In genomic region chr9:93493949-93494348, GRCh38 we compare ENCODE assay signal across 15 cellular contexts. TPM values are rescaled to one million over a fixed set of nuclear protein-coding genes. Genes with fewer than 3 reads are reported as not detected.
A peak's percentile ranks its signal among the peaks of the same experiment; 100 is the strongest.
DNase-seq lines count a peak whose midpoint lies in the region; ATAC-seq, FAIRE-seq and TF ChIP-seq lines count a peak whose summit lies in the region.
"Had no signal": no experiment of that assay in that cellular context is flagged by ENCODE, and none has a peak within 500 bp of the region (broad histone marks: within the 10 kb centered on the region; RNA-seq: fewer than 3 reads in every experiment).

No MANE protein-coding gene starts in this region.

- TF ChIP-seq CTCF in C4-2B (conservative IDR thresholded peaks at IDR 0.05), result no peak
- no peak for TF ChIP-seq CTCF in right lobe of liver (IDR thresholded peaks at IDR 0.05)

- H3K9me3 ChIP-seq in right lobe of liver (no peaks in the 10 kb centered on the region), small intestine (ENCODE audit: control insufficient read depth, low read depth) (no peaks in the 10 kb centered on the region)
- H3K9me3 ChIP-seq: HAP-1 had no signal

- intact Hi-C loops in left colon (cut with DNase I, micrococcal nuclease), result no loop called here
- intact Hi-C loops in right lobe of liver (cut with DNase I), result no loop called here

- TF ChIP-seq POLR2A in right lobe of liver (IDR thresholded peaks at IDR 0.05), result no peak

- H3K36me3 ChIP-seq in right lobe of liver (peaks cover 0 to 20% (median 4%) of the 10 kb centered on the region in 4 donors), small intestine (ENCODE audit: control insufficient read depth in 2 of 2, insufficient read depth in 2 of 2, low read length in 2 of 2) (peaks cover 8% of the 10 kb centered on the region in 2 donors)

- H3K27ac ChIP-seq in C4-2B (peak overlapping the region; percentile 10; the same call in 1 of the 2 replicates), right lobe of liver (peak overlapping the region in 1 of 3 donors; percentile 44), small intestine (ENCODE audit: low read depth in 1 of 2, low read length in 1 of 2) (no peak overlapping the region)
- H3K27ac ChIP-seq: GM23248 had no signal

- 55% methylated on average over 7 of the region's 12 CpGs for WGBS in right lobe of liver (ENCODE audit: insufficient coverage, low coverage, low lambda C conversion rate, missing lambda C conversion rate)
- WGBS in small intestine, 3 donors, result 70 to 80% (median 79%) methylated on average over 12 of the region's 12 CpGs

- FAIRE-seq in small intestine (lab: Jason Lieb, UNC) (no peak), HTR-8/SVneo (lab: Jason Lieb, UNC) (no peak)

- H3K4me3 ChIP-seq in right lobe of liver, result no peak overlapping the region
- H3K4me3 ChIP-seq in small intestine (ENCODE audit: low read depth in 1 of 2, low read length in 2 of 2), result no peak overlapping the region
- H3K4me3 ChIP-seq: GM23248, HAP-1 had no signal

- H3K27me3 ChIP-seq in right lobe of liver (no peaks in the 10 kb centered on the region), small intestine (ENCODE audit: control insufficient read depth in 2 of 2, insufficient read depth in 2 of 2, low read length in 2 of 2) (no peaks in the 10 kb centered on the region)

- ATAC-seq in left colon (peak; percentile 44), right lobe of liver (peak; percentile 69 to 93 (median 77)), GM19455 (IDR thresholded peaks at IDR 0.05; ENCODE audit: unreplicated experiment) (no peak), GM18870 (IDR thresholded peaks at IDR 0.05; ENCODE audit: unreplicated experiment) (no peak)

- H3K4me1 ChIP-seq in right lobe of liver (peaks cover 0 to 23% (median 4%) of the 10 kb centered on the region in 4 donors), small intestine (ENCODE audit: control insufficient read depth in 2 of 2, insufficient read depth in 1 of 2, low read depth in 1 of 2, low read length in 1 of 2) (no peaks in the 10 kb centered on the region)
- H3K4me1 ChIP-seq: HAP-1 had no signal

- DNase-seq in left colon (no peak), right lobe of liver (no peak), small intestine (peak; percentile 60), HTR-8/SVneo (ENCODE audit: insufficient read length, low spot score) (no peak)
- no peak for DNase-seq in stimulated activated CD4-positive, alpha-beta T cell treated with anti-CD3 and anti-CD28 coated beads, Interleukin-12 subunit alpha, Interleukin-12 subunit beta, amount 100 ng/mL, for 4 hours
- DNase-seq: CD4-positive, alpha-beta memory T cell; DMS153; DMS79; GDM1; GM23248; KG1 had no signal

RNA-seq across cellular contexts. Expression of gene FAM120AOS, which starts 40.6 kb away (rescaled TPM):
- total RNA-seq in left colon (10 to 100 TPM; 65.8 to 93.3 TPM), right lobe of liver (10 to 100 TPM; 14.4 to 20.8 (median 17.9) TPM)
- 10 to 100 TPM; 29.7 to 32.7 (median 31.3) TPM for polyA plus RNA-seq in small intestine

RNA-seq across cellular contexts. Expression of gene FAM120A, which starts 42.5 kb away (rescaled TPM):
- total RNA-seq in left colon, result 100 to 1,000 TPM; 179 to 214 TPM
- total RNA-seq in right lobe of liver, result 10 to 100 TPM; 61.9 to 92.1 (median 76.0) TPM
- polyA plus RNA-seq in small intestine, result 10 to 100 TPM; 36.2 to 82.9 (median 48.3) TPM

Comparison
In these comparisons a context has a peak if more than half of its experiments do, and no peak if none do; other contexts are left out.
1. ATAC-seq: peak in left colon (single experiment) and right lobe of liver (4 of 4); none in GM19455 (single experiment) and GM18870 (single experiment).